Comparison of ENCODE assay signal across 9 cellular contexts in genomic region chr1:26694185-26694572, GRCh38. TPM values are rescaled to one million over a fixed set of nuclear protein-coding genes. Genes with fewer than 3 reads are reported as not detected.
DNase-seq lines count a peak whose midpoint lies in the region; ATAC-seq and TF ChIP-seq lines count a peak whose summit lies in the region.
"Had no signal": no experiment of that assay in that cellular context is flagged by ENCODE, and none has a peak within 500 bp of the region (broad histone marks: within the 10 kb centered on the region; RNA-seq: fewer than 3 reads in every experiment).

No MANE protein-coding gene starts in this region.

- POLR2A ChIA-PET in Panc1 (lab: Charles Lee), result interaction anchor here (0.6 to 2.3 kb wide), 5 partner anchors 30 to 318 kb away, joined by 3 to 8 read pairs (median 5); partner anchors contain the start of gene PIGV

- BruUV-seq in Panc1 (replicated peaks; lab: Mats Ljungman, UMichigan), result no TSS peak

- H3K4me1 ChIP-seq in Panc1 (ENCODE audit: control insufficient read depth, insufficient read depth, low read length) (peaks cover 38% of the 10 kb centered on the region), psoas muscle (peaks cover 42% of the 10 kb centered on the region)

- H3K36me3 ChIP-seq in Panc1 (ENCODE audit: control insufficient read depth, insufficient read depth, low read length) (no peaks in the 10 kb centered on the region; the same call in 1 of the 2 replicates), psoas muscle (ENCODE audit: insufficient read depth in 1 of 2, low read depth in 1 of 2) (no peaks in the 10 kb centered on the region)

- H3K27me3 ChIP-seq in Panc1 (ENCODE audit: control insufficient read depth, insufficient read depth, low read length) (no peaks in the 10 kb centered on the region), psoas muscle (ENCODE audit: insufficient read depth in 3 of 3, low read length in 2 of 3) (no peaks in the 10 kb centered on the region)

- intact Hi-C loops in Panc1 (cut with micrococcal nuclease; ENCODE audit: unreplicated experiment) (no loop called here), psoas muscle (cut with DNase I) (no loop called here)

- CTCF ChIA-PET in Panc1 (lab: Charles Lee), result no interaction called here

- H3K9me3 ChIP-seq in Panc1 (ENCODE audit: control insufficient read depth, insufficient read depth, low read depth, low read length) (no peaks in the 10 kb centered on the region), psoas muscle (no peaks in the 10 kb centered on the region)

- H3K27ac ChIP-seq in Panc1 (ENCODE audit: low read length) (peak overlapping the region; percentile 100), epithelial cell of prostate (peak overlapping the region; percentile 91), psoas muscle (peak overlapping the region; percentile 92)

- no peak for ATAC-seq in Panc1
- no peak for ATAC-seq in psoas muscle

- H3K4me3 ChIP-seq in Panc1 (ENCODE audit: low read depth in 2 of 2, low read length in 2 of 2) (peak overlapping the region in 1 of 2 experiments; percentile 68; a peak in 2 of 4 replicates), psoas muscle (peak overlapping the region; percentile 89)

- WGBS in psoas muscle, 3 donors, result 26 to 46% (median 32%) methylated on average over 2 of the region's 2 CpGs

- DNase-seq in EH (ENCODE audit: low read depth), result peak; percentile 29
- no peak for DNase-seq in Panc1 (ENCODE audit: low read depth, low spot score)
- no peak for DNase-seq in epithelial cell of prostate (ENCODE audit: low read depth, low spot score)
- DNase-seq in psoas muscle, result no peak
- no peak for DNase-seq in KG1 (lab: John Stamatoyannopoulos, UW)
- no peak for DNase-seq in GM13976 (ENCODE audit: low spot score)
- DNase-seq in Kasumi-1 (lab: John Stamatoyannopoulos, UW), result no peak
- no peak for DNase-seq in activated CD8-positive, alpha-beta memory T cell treated with anti-CD3 and anti-CD28 coated beads for 24 hours
- DNase-seq: NCI-H1105 had no signal

- in situ Hi-C loops in Panc1 (cut with HindIII; ENCODE audit: low pct_unique_long_range_greater_than_20kb, low sequenced_read_pairs) (no loop called here), GM13976 (cut with MboI; ENCODE audit: low sequenced_read_pairs, unreplicated experiment) (no loop called here)

- TF ChIP-seq CTCF in Panc1 (IDR thresholded peaks at IDR 0.05), result no peak
- no peak for TF ChIP-seq CTCF in psoas muscle (IDR thresholded peaks at IDR 0.05)
- TF ChIP-seq CTCF in GM13976 (IDR thresholded peaks at IDR 0.05; ENCODE audit: borderline replicate concordance, control extremely low read depth, extremely low read depth, insufficient read depth, missing control alignments), result no peak

RNA-seq across cellular contexts. Expression of gene ARID1A, which starts 1.6 kb away (rescaled TPM):
- 110 TPM for total RNA-seq in Panc1 (2021; ENCODE audit: unreplicated experiment)
- polyA plus RNA-seq in Panc1 (2012; ENCODE audit: insufficient read length), result 130 TPM
- total RNA-seq in psoas muscle, result 10 to 100 TPM; 32.2 to 44.4 (median 39.6) TPM
- polyA plus RNA-seq in psoas muscle, result 10 to 100 TPM in 2 of 3 donors, 1 to 10 TPM in 1; 8.8 to 20.8 (median 12.9) TPM
